18 cellular contexts compared by ENCODE assay signal in genomic region chr7:37820708-37821468, GRCh38. TPM values are rescaled to one million over a fixed set of nuclear protein-coding genes. Genes with fewer than 3 reads are reported as not detected.
DNase-seq lines count a peak whose midpoint lies in the region; ATAC-seq and TF ChIP-seq lines count a peak whose summit lies in the region.
"Had no signal": no experiment of that assay in that cellular context is flagged by ENCODE, and none has a peak within 500 bp of the region (broad histone marks: within the 10 kb centered on the region; RNA-seq: fewer than 3 reads in every experiment).

No MANE protein-coding gene starts in this region.

- intact Hi-C loops in dorsolateral prefrontal cortex (cut with DNase I), result no loop called here

- peaks cover 21% of the 10 kb centered on the region for H3K4me1 Mint-ChIP-seq in WTC11
- H3K4me1 Mint-ChIP-seq: neural progenitor cell had no signal

- POLR2A ChIA-PET in WTC11 (lab: Charles Lee), result no interaction called here

- no peak overlapping the region for H3K4me3 Mint-ChIP-seq in WTC11
- H3K4me3 Mint-ChIP-seq: activated T-cell treated with anti-CD3 and anti-CD28 coated beads, Interleukin-2, amount 50 U/mL, for 24 hours; dendritic cell treated with granulocyte-macrophage colony-stimulating factor and Interleukin-4, amounts not matched to agents 40 ng/mL and 50 ng/mL, for 4 days; HFFc6; neural progenitor cell had no signal

- no peak overlapping the region for H3K27ac Mint-ChIP-seq in WTC11
- H3K27ac Mint-ChIP-seq: activated T-cell treated with anti-CD3 and anti-CD28 coated beads, Interleukin-2, amount 50 U/mL, for 24 hours; dendritic cell treated with granulocyte-macrophage colony-stimulating factor and Interleukin-4, amounts not matched to agents 40 ng/mL and 50 ng/mL, for 4 days; HFFc6; neural progenitor cell had no signal

- DNase-seq in WTC11 (ENCODE audit: low spot score) (no peak), dorsolateral prefrontal cortex (no peak), cerebellar cortex (ENCODE audit: low spot score) (no peak), KBM-7 (no peak), kidney glomerular epithelial cell (lab: John Stamatoyannopoulos, UW) (no peak)
- DNase-seq: activated CD4-positive, alpha-beta T cell treated with anti-CD3 and anti-CD28 coated beads for 4 hours; activated T-cell treated with anti-CD3 and anti-CD28 coated beads, Interleukin-2, amount 50 U/mL, for 24 hours; DND-41; HFFc6; NCI-H1105; NCI-H446 treated with DMSO at 0.1 percent for 48 hours; T-helper 1 cell had no signal

- H3K9me3 Mint-ChIP-seq in WTC11, result no peaks in the 10 kb centered on the region

- ATAC-seq in GM18870 (IDR thresholded peaks at IDR 0.05; ENCODE audit: unreplicated experiment) (peak; percentile 58), GM21526 (IDR thresholded peaks at IDR 0.05; ENCODE audit: low FRiP score, unreplicated experiment) (peak; percentile 60), HG03039 (IDR thresholded peaks at IDR 0.05; ENCODE audit: unreplicated experiment) (peak; percentile 88), WTC11 (no peak)

- no peaks in the 10 kb centered on the region for H3K27me3 ChIP-seq in dorsolateral prefrontal cortex
- H3K27me3 ChIP-seq: neural progenitor cell had no signal

- H3K4me3 ChIP-seq in dorsolateral prefrontal cortex, result no peak overlapping the region
- H3K4me3 ChIP-seq: neural progenitor cell had no signal

- CTCF ChIA-PET in WTC11 (lab: Charles Lee), result no interaction called here

- in situ Hi-C loops in KBM-7 (cut with MboI; ENCODE audit: low pct_unique_long_range_greater_than_20kb, low sequenced_read_pairs), result no loop called here

- no peak overlapping the region for H3K27ac ChIP-seq in dorsolateral prefrontal cortex
- H3K27ac ChIP-seq: neural progenitor cell had no signal

- TF ChIP-seq CTCF in WTC11 (IDR thresholded peaks at IDR 0.05) (no peak), dorsolateral prefrontal cortex (IDR thresholded peaks at IDR 0.05 in 54 of 56, conservative IDR thresholded peaks at IDR 0.05 in 2 of 56; ENCODE audit: low read depth in 1 of 56, partially characterized antibody in 56 of 56) (no peak)

- no peaks in the 10 kb centered on the region for H3K36me3 Mint-ChIP-seq in WTC11
- H3K36me3 Mint-ChIP-seq: neural progenitor cell had no signal

- H3K27me3 Mint-ChIP-seq in WTC11 (ENCODE audit: low read depth), result no peaks in the 10 kb centered on the region
- H3K27me3 Mint-ChIP-seq: activated T-cell treated with anti-CD3 and anti-CD28 coated beads, Interleukin-2, amount 50 U/mL, for 24 hours; dendritic cell treated with granulocyte-macrophage colony-stimulating factor and Interleukin-4, amounts not matched to agents 40 ng/mL and 50 ng/mL, for 4 days had no signal

TF ChIP-seq in WTC11, 78 proteins besides CTCF, POLR2A, EP300 and RAD21:
- TF ChIP-seq HMGA2 (CRISPR knock-in tag; IDR thresholded peaks at IDR 0.05), result peak; percentile 56
- no peak for TF ChIP-seq PRRX2 (CRISPR knock-in tag; IDR thresholded peaks at IDR 0.05)
- no peak for TF ChIP-seq ZNF263 (CRISPR knock-in tag; IDR thresholded peaks at IDR 0.05; ENCODE audit: low read depth)
- no peak for TF ChIP-seq NFYB (CRISPR knock-in tag; conservative IDR thresholded peaks at IDR 0.05; ENCODE audit: low read depth)
- TF ChIP-seq USF1 (CRISPR knock-in tag; IDR thresholded peaks at IDR 0.05), result no peak
- no peak for TF ChIP-seq ZNF671 (CRISPR knock-in tag; IDR thresholded peaks at IDR 0.05)
- no peak for TF ChIP-seq SP1 (CRISPR knock-in tag; conservative IDR thresholded peaks at IDR 0.05)
- no peak for TF ChIP-seq FOXP1 (CRISPR knock-in tag; IDR thresholded peaks at IDR 0.05; ENCODE audit: borderline replicate concordance)

RNA-seq across cellular contexts. Expression of gene NME8, which starts 27.5 kb away (rescaled TPM):
- total RNA-seq in WTC11 (2021) (1.0 to 2.3 TPM (median 1.5 TPM) in 3 replicates), dorsolateral prefrontal cortex (1 to 10 TPM in 30 of 120 experiments, under 1 TPM in 20, not detected in 70; 0.24 to 3.9 (median 1.1) TPM)
- total RNA-seq: HFFc6, subcutaneous adipose tissue had no signal
